Comparison of ENCODE assay signal across 9 cellular contexts in genomic region chr4:102623622-102624021, GRCh38.
DNase-seq lines count a peak whose midpoint lies in the region; ATAC-seq and TF ChIP-seq lines count a peak whose summit lies in the region.
"Had no signal": no experiment of that assay in that cellular context is flagged by ENCODE, and none has a peak within 500 bp of the region (broad histone marks: within the 10 kb centered on the region; RNA-seq: fewer than 3 reads in every experiment).

No MANE protein-coding gene starts in this region.

- DNase-seq in A172 (ENCODE audit: low spot score) (peak; percentile 74), ELF-1 (ENCODE audit: low read depth, low spot score) (peak; percentile 50), fibroblast of lung (ENCODE audit: low read depth in 2 of 2) (peak; percentile 59 to 73)
- no peak for DNase-seq in stimulated activated CD4-positive, alpha-beta T cell treated with anti-CD3 and anti-CD28 coated beads, Interleukin-4, amount 100 ng/mL, for 1 hour
- no peak for DNase-seq in stimulated activated CD4-positive, alpha-beta T cell treated with anti-CD3 and anti-CD28 coated beads, Interleukin-2, amount 100 ng/mL, for 24 hours

- no peaks in the 10 kb centered on the region; the same call in 1 of the 2 replicates for H3K27me3 ChIP-seq in OCI-LY3 (ENCODE audit: low read depth, low read length)
- H3K27me3 ChIP-seq in fibroblast of lung (ENCODE audit: control insufficient read depth, insufficient read depth, low read length), result no peaks in the 10 kb centered on the region

- H3K79me2 ChIP-seq in OCI-LY3 (ENCODE audit: low read length) (no peaks in the 10 kb centered on the region), fibroblast of lung (ENCODE audit: control insufficient read depth, insufficient read depth, low read length) (no peaks in the 10 kb centered on the region)

- no peak overlapping the region for H3K9ac ChIP-seq in OCI-LY3 (ENCODE audit: low read length)
- H3K9ac ChIP-seq in fibroblast of lung (ENCODE audit: insufficient read depth, low read length), result no peak overlapping the region

- H3K4me2 ChIP-seq in OCI-LY3 (ENCODE audit: low read length) (no peak overlapping the region), fibroblast of lung (ENCODE audit: extremely low read depth, insufficient read depth, low read length) (no peak overlapping the region)

- H3K9me3 ChIP-seq in OCI-LY3 (ENCODE audit: insufficient read depth, low read length), result no peaks in the 10 kb centered on the region
- H3K9me3 ChIP-seq in fibroblast of lung (ENCODE audit: control insufficient read depth, insufficient read depth, low read depth, low read length), result no peaks in the 10 kb centered on the region

- H4K20me1 ChIP-seq in OCI-LY3 (ENCODE audit: insufficient read depth, low read length), result no peaks in the 10 kb centered on the region
- no peaks in the 10 kb centered on the region for H4K20me1 ChIP-seq in fibroblast of lung (ENCODE audit: control insufficient read depth, extremely low read depth, insufficient read depth, low read length)

- TF ChIP-seq CTCF in OCI-LY3 (IDR thresholded peaks at IDR 0.05; ENCODE audit: low read depth, low read length), result peak; percentile 17
- peak; percentile 16 to 28 for TF ChIP-seq CTCF in fibroblast of lung (conservative IDR thresholded peaks at IDR 0.05 in 1 of 2, IDR thresholded peaks at IDR 0.05 in 1 of 2; ENCODE audit: low read depth in 1 of 2, low read length in 2 of 2)

- H3K36me3 ChIP-seq in OCI-LY3 (replicated peaks; ENCODE audit: low read depth, low read length), result peaks cover under 1% of the 10 kb centered on the region
- peaks cover 1% of the 10 kb centered on the region for H3K36me3 ChIP-seq in fibroblast of lung (ENCODE audit: control insufficient read depth, insufficient read depth, low read length)

- H3K27ac ChIP-seq in OCI-LY3 (ENCODE audit: low read length) (no peak overlapping the region), fibroblast of lung (ENCODE audit: insufficient read depth, low read length) (no peak overlapping the region)

- ATAC-seq in GM18868 (IDR thresholded peaks at IDR 0.05; ENCODE audit: unreplicated experiment) (no peak), HG02970 (IDR thresholded peaks at IDR 0.05; ENCODE audit: low FRiP score, unreplicated experiment) (no peak)
- ATAC-seq: Right ventricle myocardium inferior had no signal

- H3K4me3 ChIP-seq in OCI-LY3 (ENCODE audit: low read length) (no peak overlapping the region), fibroblast of lung (replicated peaks in 1 of 4; ENCODE audit: control extremely low read depth in 1 of 4, insufficient read depth in 1 of 4, low read depth in 3 of 4, low read length in 4 of 4) (no peak overlapping the region)

- peaks cover 33% of the 10 kb centered on the region for H3K4me1 ChIP-seq in OCI-LY3 (ENCODE audit: low read length)
- peaks cover 6% of the 10 kb centered on the region for H3K4me1 ChIP-seq in fibroblast of lung (ENCODE audit: control insufficient read depth, extremely low read depth, insufficient read depth, low read length)

- H2AFZ ChIP-seq in OCI-LY3 (ENCODE audit: low read depth, low read length) (no peak overlapping the region), fibroblast of lung (ENCODE audit: low read length) (peak overlapping the region; percentile 64)

Comparison
In these comparisons a context has a peak if more than half of its experiments do, and no peak if none do; other contexts are left out.
1. DNase-seq: peak in A172 (single experiment), ELF-1 (single experiment) and fibroblast of lung (2 of 2); none in stimulated activated CD4-positive, alpha-beta T cell treated with anti-CD3 and anti-CD28 coated beads, Interleukin-4, amount 100 ng/mL, for 1 hour (single experiment) and stimulated activated CD4-positive, alpha-beta T cell treated with anti-CD3 and anti-CD28 coated beads, Interleukin-2, amount 100 ng/mL, for 24 hours (0 of 2).